In genomic region chr3:197942956-197943556, GRCh38 we compare ENCODE assay signal across 8 cellular contexts. TPM values are rescaled to one million over a fixed set of nuclear protein-coding genes. Genes with fewer than 3 reads are reported as not detected.
DNase-seq lines count a peak whose midpoint lies in the region; ATAC-seq and TF ChIP-seq lines count a peak whose summit lies in the region.

No MANE protein-coding gene starts in this region.

- H3K4me3 Mint-ChIP-seq in activated CD4-positive, alpha-beta T cell treated with anti-CD3 and anti-CD28 coated beads, Interleukin-2, amount 10 ng/mL, durations not matched to agents 24 days and 14 days = no peak overlapping the region
- no peak overlapping the region for H3K4me3 Mint-ChIP-seq in effector memory CD8-positive, alpha-beta T cell
- H3K4me3 Mint-ChIP-seq in nephron progenitor cell = no peak overlapping the region

- TF ChIP-seq CTCF in PC-3 (conservative IDR thresholded peaks at IDR 0.05; ENCODE audit: low read depth, low read length) (peak; percentile 86), nephron progenitor cell (IDR thresholded peaks at IDR 0.05) (peak; percentile 72)

- no peak overlapping the region for H3K9ac ChIP-seq in PC-3 (ENCODE audit: low read length)

- POLR2A ChIA-PET in PC-3 (lab: Charles Lee; ENCODE audit: unreplicated experiment) = no interaction called here

- H3K4me1 ChIP-seq in PC-3 (ENCODE audit: insufficient read depth, low read length) = no peaks in the 10 kb centered on the region

- no peak overlapping the region for H3K4me3 ChIP-seq in PC-3 (ENCODE audit: low read length)

- no peaks in the 10 kb centered on the region for H3K9me2 ChIP-seq in PC-3 (replicated peaks; ENCODE audit: low read length)

- H3K27me3 Mint-ChIP-seq in activated CD4-positive, alpha-beta T cell treated with anti-CD3 and anti-CD28 coated beads, Interleukin-2, amount 10 ng/mL, durations not matched to agents 24 days and 14 days = peaks cover 2% of the 10 kb centered on the region
- no peaks in the 10 kb centered on the region for H3K27me3 Mint-ChIP-seq in effector memory CD8-positive, alpha-beta T cell
- H3K27me3 Mint-ChIP-seq in nephron progenitor cell (ENCODE audit: low read depth, poor library complexity) = peaks cover 14% of the 10 kb centered on the region

- no peaks in the 10 kb centered on the region for H4K20me1 ChIP-seq in PC-3 (ENCODE audit: low read length)

- intact Hi-C loops in activated CD4-positive, alpha-beta T cell treated with anti-CD3 and anti-CD28 coated beads, Interleukin-2, amount 10 ng/mL, durations not matched to agents 24 days and 14 days (cut with micrococcal nuclease) = loop anchor here (1.0 kb wide), 1 partner anchor 37 kb away; no protein-coding TSS in a partner anchor
- intact Hi-C loops in PC-3 (cut with micrococcal nuclease) = loop anchor here (1.0 kb wide), 1 partner anchor 37 kb away; no protein-coding TSS in a partner anchor

- no peaks in the 10 kb centered on the region for H3F3A ChIP-seq in PC-3 (ENCODE audit: low read length, unreplicated experiment)

- no peaks in the 10 kb centered on the region for H3K9me3 Mint-ChIP-seq in activated CD4-positive, alpha-beta T cell treated with anti-CD3 and anti-CD28 coated beads, Interleukin-2, amount 10 ng/mL, durations not matched to agents 24 days and 14 days
- H3K9me3 Mint-ChIP-seq in effector memory CD8-positive, alpha-beta T cell = no peaks in the 10 kb centered on the region
- no peaks in the 10 kb centered on the region for H3K9me3 Mint-ChIP-seq in nephron progenitor cell

- no peaks in the 10 kb centered on the region for H3K9me3 ChIP-seq in PC-3 (ENCODE audit: low read length)

- CTCF ChIA-PET in PC-3 (lab: Charles Lee) = interaction anchor here (1.2 kb wide), 1 partner anchor 37 kb away, joined by 7 read pairs; no protein-coding TSS in a partner anchor

- H3K4me1 Mint-ChIP-seq in activated CD4-positive, alpha-beta T cell treated with anti-CD3 and anti-CD28 coated beads, Interleukin-2, amount 10 ng/mL, durations not matched to agents 24 days and 14 days = peaks cover 1% of the 10 kb centered on the region
- H3K4me1 Mint-ChIP-seq in effector memory CD8-positive, alpha-beta T cell (ENCODE audit: low read depth in 2 of 2) = no peaks in the 10 kb centered on the region
- no peaks in the 10 kb centered on the region for H3K4me1 Mint-ChIP-seq in nephron progenitor cell

- H3K36me3 ChIP-seq in PC-3 (ENCODE audit: low read depth, low read length) = no peaks in the 10 kb centered on the region

- H3K27ac ChIP-seq in PC-3 (ENCODE audit: low read length) = no peak overlapping the region

- H3K27me3 ChIP-seq in PC-3 (ENCODE audit: low read length) = no peaks in the 10 kb centered on the region

- no peak overlapping the region for H2AFZ ChIP-seq in PC-3 (ENCODE audit: low read length)

- peak; percentile 78 for DNase-seq in activated CD4-positive, alpha-beta T cell treated with anti-CD3 and anti-CD28 coated beads, Interleukin-2, amount 10 ng/mL, durations not matched to agents 24 days and 14 days
- no peak for DNase-seq in activated CD4-positive, alpha-beta T cell treated with anti-CD3 and anti-CD28 coated beads for 1 hour
- DNase-seq in PC-3 (peak; percentile 73), nephron progenitor cell (no peak), epidermal melanocyte (ENCODE audit: insufficient read length, low spot score) (no peak)
- DNase-seq in effector memory CD8-positive, alpha-beta T cell = peak in 2 of 3 experiments; percentile 17 to 26

- H3K4me2 ChIP-seq in PC-3 (ENCODE audit: low read length) = no peak overlapping the region

- H3K36me3 Mint-ChIP-seq in activated CD4-positive, alpha-beta T cell treated with anti-CD3 and anti-CD28 coated beads, Interleukin-2, amount 10 ng/mL, durations not matched to agents 24 days and 14 days (ENCODE audit: low read depth) = peaks cover 2% of the 10 kb centered on the region
- H3K36me3 Mint-ChIP-seq in effector memory CD8-positive, alpha-beta T cell (ENCODE audit: insufficient read depth) = peaks cover 5% of the 10 kb centered on the region
- no peaks in the 10 kb centered on the region for H3K36me3 Mint-ChIP-seq in nephron progenitor cell (ENCODE audit: low read depth)

- no peaks in the 10 kb centered on the region for H3K79me2 ChIP-seq in PC-3 (ENCODE audit: low read length)

- BruUV-seq in PC-3 (replicated peaks; lab: Mats Ljungman, UMichigan) = no TSS peak

- H3K27ac Mint-ChIP-seq in activated CD4-positive, alpha-beta T cell treated with anti-CD3 and anti-CD28 coated beads, Interleukin-2, amount 10 ng/mL, durations not matched to agents 24 days and 14 days = no peak overlapping the region
- no peak overlapping the region for H3K27ac Mint-ChIP-seq in effector memory CD8-positive, alpha-beta T cell
- H3K27ac Mint-ChIP-seq in nephron progenitor cell = no peak overlapping the region

- peak; percentile 52 for ATAC-seq in HG02938 (IDR thresholded peaks at IDR 0.05; ENCODE audit: unreplicated experiment)
- ATAC-seq in PC-3 = peak; percentile 78
- ATAC-seq in effector memory CD8-positive, alpha-beta T cell (replicated peaks) = peak; percentile 75
- no peak for ATAC-seq in GM18502 (IDR thresholded peaks at IDR 0.05; ENCODE audit: poor library complexity, unreplicated experiment)

RNA-seq across cellular contexts. Expression of gene RPL35A, which starts 6.9 kb away (rescaled TPM):
- total RNA-seq in activated CD4-positive, alpha-beta T cell treated with anti-CD3 and anti-CD28 coated beads, Interleukin-2, amount 10 ng/mL, durations not matched to agents 24 days and 14 days = 1,350 and 1,372 TPM in 2 replicates
- 766 and 875 TPM in 2 replicates for total RNA-seq in PC-3 (2014; rRNA removed)

RNA-seq across cellular contexts. Expression of gene LMLN, which starts 17.0 kb away (rescaled TPM):
- 5.5 and 5.9 TPM in 2 replicates for total RNA-seq in activated CD4-positive, alpha-beta T cell treated with anti-CD3 and anti-CD28 coated beads, Interleukin-2, amount 10 ng/mL, durations not matched to agents 24 days and 14 days
- 3.7 and 7.5 TPM in 2 replicates for total RNA-seq in PC-3 (2014; rRNA removed)

Comparison
In these comparisons a context has a peak if more than half of its experiments do, and no peak if none do; other contexts are left out.
1. DNase-seq: peak in activated CD4-positive, alpha-beta T cell treated with anti-CD3 and anti-CD28 coated beads, Interleukin-2, amount 10 ng/mL, durations not matched to agents 24 days and 14 days (single experiment), PC-3 (single experiment) and effector memory CD8-positive, alpha-beta T cell (2 of 3); none in activated CD4-positive, alpha-beta T cell treated with anti-CD3 and anti-CD28 coated beads for 1 hour (single experiment), nephron progenitor cell (single experiment) and epidermal melanocyte (single experiment).